ENCODE assay signal across 9 cellular contexts in the genomic region with DNA sequence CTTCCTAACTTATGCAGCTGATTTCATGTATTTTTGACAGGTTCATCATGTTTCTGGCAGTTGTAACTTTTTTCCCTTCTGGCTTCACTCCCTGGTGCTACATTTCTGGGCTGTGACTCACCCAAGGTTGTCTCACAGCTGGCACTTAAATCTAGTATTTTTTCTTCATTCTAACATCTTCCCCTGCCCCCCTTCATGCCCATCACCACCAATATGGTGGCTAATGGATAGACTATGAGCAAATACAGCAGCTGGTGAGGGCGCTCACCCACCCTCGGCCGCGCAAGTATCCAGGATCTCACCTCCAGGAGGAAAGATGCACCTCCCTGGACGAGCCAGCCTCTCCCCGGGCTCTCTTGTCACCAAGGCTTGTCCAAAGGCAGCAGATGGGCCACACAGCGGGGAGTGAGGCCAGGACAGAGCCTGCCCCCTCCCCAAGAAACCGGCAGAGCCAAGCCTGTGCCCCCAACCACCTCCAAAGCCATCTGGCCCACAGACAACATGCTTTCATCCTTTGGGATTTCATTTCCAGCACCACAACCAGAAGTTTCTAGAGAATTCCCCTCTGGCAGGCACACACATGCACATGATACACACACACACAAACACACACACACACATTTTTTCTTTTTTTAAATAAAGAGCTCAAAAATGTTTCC. TPM values are rescaled to one million over a fixed set of nuclear protein-coding genes. Genes with fewer than 3 reads are reported as not detected.
DNase-seq lines count a peak whose midpoint lies in the region; ATAC-seq, FAIRE-seq and TF ChIP-seq lines count a peak whose summit lies in the region.
"Had no signal": no experiment of that assay in that cellular context is flagged by ENCODE, and none has a peak within 500 bp of the region (broad histone marks: within the 10 kb centered on the region; RNA-seq: fewer than 3 reads in every experiment).

No MANE protein-coding gene starts in this region.

- peaks cover 7% of the 10 kb centered on the region for H3K36me3 ChIP-seq in IMR-90 (ENCODE audit: control insufficient read depth, insufficient read depth, low read length)
- H3K36me3 ChIP-seq in body of pancreas (replicated peaks in 1 of 2; ENCODE audit: insufficient read depth in 1 of 2, low read depth in 2 of 2) = no peaks in the 10 kb centered on the region
- H3K36me3 ChIP-seq in keratinocyte (ENCODE audit: control insufficient read depth in 2 of 2, extremely low read depth in 1 of 2, insufficient read depth in 2 of 2, low read length in 2 of 2) = no peaks in the 10 kb centered on the region
- no peaks in the 10 kb centered on the region for H3K36me3 ChIP-seq in testis (ENCODE audit: low read depth, missing control alignments)

- H2BK5ac ChIP-seq in IMR-90 (ENCODE audit: low read depth, low read length, poor library complexity, severe bottlenecking) = peak overlapping the region; percentile 48

- no peaks in the 10 kb centered on the region for H3K27me3 ChIP-seq in IMR-90 (ENCODE audit: control insufficient read depth, insufficient read depth, low read length)
- H3K27me3 ChIP-seq in body of pancreas = no peaks in the 10 kb centered on the region
- peaks cover 23% of the 10 kb centered on the region for H3K27me3 ChIP-seq in keratinocyte (ENCODE audit: control insufficient read depth, extremely low read depth, insufficient read depth, low read length)
- H3K27me3 ChIP-seq in testis = no peaks in the 10 kb centered on the region

- 64% methylated on average over 7 of the region's 8 CpGs; no CpG with 5 or more reads in 1 of the 2 experiments for WGBS in IMR-90 (ENCODE audit: extremely low coverage in 2 of 2, insufficient read length in 1 of 2), 2 experiments
- WGBS in body of pancreas, 2 donors = 70 to 83% methylated on average over 8 of the region's 8 CpGs
- 72 to 74% methylated on average over 8 of the region's 8 CpGs for WGBS in testis, 2 donors

- intact Hi-C loops in IMR-90 (cut with micrococcal nuclease) (loop anchor here (2.0 kb wide), 1 partner anchor 20 kb away; no protein-coding TSS in a partner anchor), body of pancreas (cut with DNase I) (no loop called here), testis (cut with DNase I; ENCODE audit: low total_unique reads) (loop anchor here (5.0 kb wide), 1 partner anchor 56 kb away; no protein-coding TSS in a partner anchor)

- H3K14ac ChIP-seq in IMR-90 (replicated peaks; ENCODE audit: low read depth, low read length) = 0 out of 2 replicates have a peak overlapping the region, but pooled peaks have one; percentile 26

- peak overlapping the region; percentile 81 for H2BK120ac ChIP-seq in IMR-90 (ENCODE audit: low read depth, low read length)

- peak overlapping the region; percentile 75; the same call in 1 of the 2 replicates for H3K23ac ChIP-seq in IMR-90 (ENCODE audit: low read depth, low read length)

- peak; percentile 85 for DNase-seq in IMR-90
- DNase-seq in body of pancreas = peak in 3 of 4 donors; percentile 38 to 66 (median 50)
- DNase-seq in keratinocyte (ENCODE audit: low read depth, low spot score) = no peak
- no peak for DNase-seq in testis
- DNase-seq in germinal center (ENCODE audit: low spot score) = no peak
- no peak for DNase-seq in cerebellar nuclear complex (lab: John Stamatoyannopoulos, UW)
- DNase-seq: activated T-cell treated with anti-CD3 and anti-CD28 coated beads, Interleukin-2, amount 50 U/mL, for 48 hours had no signal

- H2AK5ac ChIP-seq in IMR-90 (ENCODE audit: low read depth, low read length) = peak overlapping the region; percentile 84

- in situ Hi-C loops in IMR-90 (cut with MboI; ENCODE audit: low sequenced_read_pairs) = no loop called here

- TF ChIP-seq CTCF in IMR-90 (conservative IDR thresholded peaks at IDR 0.05; ENCODE audit: low read depth, low read length) (no peak), body of pancreas (IDR thresholded peaks at IDR 0.05) (no peak), keratinocyte (optimal IDR thresholded peaks at IDR 0.05 in 1 of 3, IDR thresholded peaks at IDR 0.05 in 1 of 3, conservative IDR thresholded peaks at IDR 0.05 in 1 of 3; ENCODE audit: extremely low read depth in 1 of 3, insufficient read depth in 2 of 3, low read length in 3 of 3) (no peak), testis (IDR thresholded peaks at IDR 0.05) (no peak)

- TF ChIP-seq RAD21 in IMR-90 (IDR thresholded peaks at IDR 0.05; ENCODE audit: low read length) = no peak

- peak overlapping the region; percentile 84 for H3K4ac ChIP-seq in IMR-90 (ENCODE audit: low read depth, low read length)

- no peaks in the 10 kb centered on the region for H4K20me1 ChIP-seq in IMR-90 (ENCODE audit: insufficient read depth, low read length)
- no peaks in the 10 kb centered on the region for H4K20me1 ChIP-seq in keratinocyte (ENCODE audit: control insufficient read depth, extremely low read depth, insufficient read depth, low read length)

- TF ChIP-seq POLR2A in IMR-90 (IDR thresholded peaks at IDR 0.05; ENCODE audit: low read depth, low read length) (no peak), body of pancreas (IDR thresholded peaks at IDR 0.05) (no peak), testis (IDR thresholded peaks at IDR 0.05) (no peak)

- peak overlapping the region; percentile 38; the same call in 1 of the 2 replicates for H4K5ac ChIP-seq in IMR-90 (ENCODE audit: low read depth, low read length)

- BruUV-seq in IMR-90 (replicated peaks; lab: Mats Ljungman, UMichigan) = no TSS peak

- H3K4me1 ChIP-seq in IMR-90 (ENCODE audit: control insufficient read depth, insufficient read depth, low read length) = peaks cover 42% of the 10 kb centered on the region
- H3K4me1 ChIP-seq in body of pancreas = peaks cover 29% of the 10 kb centered on the region
- peaks cover 9% of the 10 kb centered on the region for H3K4me1 ChIP-seq in keratinocyte (ENCODE audit: control insufficient read depth, extremely low read depth, insufficient read depth, low read length)
- H3K4me1 ChIP-seq in testis = peaks cover 46% of the 10 kb centered on the region

- H3K9me1 ChIP-seq in IMR-90 (ENCODE audit: insufficient read depth, low read length) (peaks cover 20% of the 10 kb centered on the region), keratinocyte (ENCODE audit: control insufficient read depth, extremely low read depth, insufficient read depth, low read length) (no peaks in the 10 kb centered on the region)

- H3K79me1 ChIP-seq in IMR-90 (ENCODE audit: low read depth in 1 of 2, low read length in 2 of 2) = no peaks in the 10 kb centered on the region

- H3K79me2 ChIP-seq in keratinocyte (ENCODE audit: control insufficient read depth, insufficient read depth, low read length) = no peaks in the 10 kb centered on the region

- H4K91ac ChIP-seq in IMR-90 (ENCODE audit: insufficient read depth, low read depth, low read length) = peak overlapping the region; percentile 90

- no peak overlapping the region for H3K56ac ChIP-seq in IMR-90 (ENCODE audit: extremely low read depth, insufficient read depth, low read length)

- POLR2A ChIA-PET in IMR-90 (lab: Charles Lee; ENCODE audit: unreplicated experiment) = no interaction called here

- CTCF ChIA-PET in IMR-90 (lab: Yijun Ruan, JAX) = no interaction called here

- H3K9me3 ChIP-seq in IMR-90 (ENCODE audit: control insufficient read depth, insufficient read depth, low read length) (no peaks in the 10 kb centered on the region), body of pancreas (no peaks in the 10 kb centered on the region), keratinocyte (ENCODE audit: control insufficient read depth, low read depth, low read length) (no peaks in the 10 kb centered on the region), testis (no peaks in the 10 kb centered on the region)

- FAIRE-seq in keratinocyte (lab: Jason Lieb, UNC) = peak; percentile 80

- peak overlapping the region; percentile 5 for H2AK9ac ChIP-seq in IMR-90 (replicated peaks; ENCODE audit: low read depth, low read length, poor library complexity)

- peak overlapping the region in 1 of 2 experiments; percentile 60; a peak in 2 of 4 replicates for H4K8ac ChIP-seq in IMR-90 (ENCODE audit: low read depth in 2 of 2, low read length in 2 of 2)

- dilution Hi-C loops in IMR-90 (cut with HindIII; ENCODE audit: low sequenced_read_pairs, unreplicated experiment) = no loop called here
- dilution Hi-C loops in keratinocyte (cut with MboI; ENCODE audit: extremely low pct_ligation_motif_present, low sequenced_read_pairs) = no loop called here

- H2AFZ ChIP-seq in IMR-90 (replicated peaks; ENCODE audit: low read length, poor library complexity) = peak overlapping the region; percentile 3
- H2AFZ ChIP-seq in keratinocyte (ENCODE audit: control insufficient read depth, low read length) = no peak overlapping the region

- H2BK15ac ChIP-seq in IMR-90 (ENCODE audit: low read depth, low read length) = 0 out of 3 replicates have a peak overlapping the region, but pooled peaks have one; percentile 5

- ATAC-seq in IMR-90 (ENCODE audit: low read depth) (peak; percentile 35), body of pancreas (peak; percentile 79), HG02759 (IDR thresholded peaks at IDR 0.05; ENCODE audit: unreplicated experiment) (no peak), HG03095 (IDR thresholded peaks at IDR 0.05; ENCODE audit: unreplicated experiment) (no peak)

- H3K27ac ChIP-seq in IMR-90 (ENCODE audit: insufficient read depth, low read length) (peak overlapping the region; percentile 7; the same call in 1 of the 2 replicates), body of pancreas (peak overlapping the region in 3 of 4 donors; percentile 39 to 62 (median 41)), keratinocyte (ENCODE audit: control insufficient read depth, insufficient read depth, low read length) (no peak overlapping the region), testis (peak overlapping the region; percentile 49 to 85)

- H2BK20ac ChIP-seq in IMR-90 (ENCODE audit: low read depth, low read length) = peak overlapping the region; percentile 84

- H3K9ac ChIP-seq in IMR-90 (ENCODE audit: low read depth, low read length) (no peak overlapping the region), keratinocyte (ENCODE audit: control insufficient read depth, extremely low read depth, insufficient read depth, low read length) (no peak overlapping the region)

- H3K4me2 ChIP-seq in IMR-90 (ENCODE audit: low read depth, low read length) = no peak overlapping the region
- no peak overlapping the region for H3K4me2 ChIP-seq in keratinocyte (ENCODE audit: control insufficient read depth, extremely low read depth, insufficient read depth, low read depth, low read length)

- peak overlapping the region; percentile 28; the same call in 1 of the 2 replicates for H3K18ac ChIP-seq in IMR-90 (ENCODE audit: low read depth, low read length)

- H3K4me3 ChIP-seq in IMR-90 (ENCODE audit: insufficient read depth, low read depth, low read length) (no peak overlapping the region), body of pancreas (no peak overlapping the region), keratinocyte (ENCODE audit: control insufficient read depth in 2 of 3, extremely low read depth in 1 of 3, insufficient read depth in 2 of 3, low read depth in 1 of 3, low read length in 3 of 3) (no peak overlapping the region), testis (no peak overlapping the region)

RNA-seq across cellular contexts. Expression of a gene that starts 39.1 kb away (rescaled TPM):
- total RNA-seq in IMR-90 (2012; rRNA removed) (7.8 and 7.9 TPM in 2 replicates), body of pancreas (10 to 100 TPM; 12.9 to 14.5 TPM), testis (10 to 100 TPM; 14.2 to 16.8 TPM)
- polyA plus RNA-seq in IMR-90 (2012; rRNA removed) (9.0 and 11.2 TPM in 2 replicates), keratinocyte (not detected in 3 replicates), testis (ENCODE audit: insufficient read depth, low read depth, low replicate concordance) (13.5 TPM)
- 6.2 and 7.6 TPM in 2 replicates for polyA plus RNA-seq in IMR-90 (2012; cell fraction: cytosol; rRNA removed)
- polyA plus RNA-seq in IMR-90 (2012; cell fraction: nucleus; rRNA removed; ENCODE audit: low replicate concordance) = 5.0 and 13.0 TPM in 2 replicates
- not detected for polyA plus RNA-seq in keratinocyte (2011; ENCODE audit: low read depth)
- not detected in 2 replicates for polyA plus RNA-seq in keratinocyte (2011; cell fraction: cytosol; rRNA removed)
- polyA plus RNA-seq in keratinocyte (2011; cell fraction: nucleus; rRNA removed) = not detected in 2 replicates
- polyA plus RNA-seq in keratinocyte (2012; ENCODE audit: low replicate concordance) = not detected in 2 replicates
- polyA minus RNA-seq in keratinocyte = not detected in 3 replicates
- polyA minus RNA-seq in keratinocyte (2011; cell fraction: cytosol; rRNA and poly(A)+ RNA removed) = not detected
- polyA minus RNA-seq in keratinocyte (2011; cell fraction: nucleus; rRNA and poly(A)+ RNA removed) = not detected in 2 replicates

Comparison
In these comparisons a context has a peak if more than half of its experiments do, and no peak if none do; other contexts are left out.
1. ATAC-seq: peak in IMR-90 (single experiment) and body of pancreas (single experiment); none in HG02759 (single experiment) and HG03095 (single experiment).
2. DNase-seq: peak in IMR-90 (single experiment) and body of pancreas (3 of 4); none in keratinocyte (single experiment), testis (single experiment), germinal center (single experiment) and cerebellar nuclear complex (0 of 2).